ENCODE assay signal across 18 cellular contexts in genomic region chr4:100609810-100610209, GRCh38.
"Had no signal": no experiment of that assay in that cellular context is flagged by ENCODE, and none has a peak within 500 bp of the region (broad histone marks: within the 10 kb centered on the region; RNA-seq: fewer than 3 reads in every experiment).

No MANE protein-coding gene starts in this region.

- H3K9me3 Mint-ChIP-seq: activated naive CD4-positive, alpha-beta T cell treated with anti-CD3 and anti-CD28 coated beads, Interleukin-2, amount 50 U/mL, for 24 hours; activated T-cell treated with anti-CD3 and anti-CD28 coated beads, Interleukin-2, amount 50 U/mL, for 72 hours; nephron; stimulated activated naive B cell treated with anti-CD40 and anti-IgM and Interleukin-4, amounts not matched to agents 10 μg/mL and 1 μg/mL and 100 μg/mL, for 72 hours had no signal

- H3K27ac ChIP-seq: breast epithelium, left lung, sigmoid colon, spleen, thyroid gland, WERI-Rb-1 had no signal

- H3K36me3 ChIP-seq: breast epithelium, left lung, sigmoid colon, spleen, thyroid gland, WERI-Rb-1 had no signal

- DNase-seq: activated CD4-positive, alpha-beta T cell treated with anti-CD3 and anti-CD28 coated beads for 1 hour; activated gamma-delta T cell; activated T-cell treated with anti-CD3 and anti-CD28 coated beads, Interleukin-2, amount 50 U/mL, for 72 hours; cortex of kidney; erythroblast; foreskin melanocyte; head of caudate nucleus; midbrain; nucleus accumbens; sigmoid colon; spleen; stimulated activated naive B cell treated with anti-CD40 and anti-IgM and Interleukin-4, amounts not matched to agents 10 μg/mL and 1 μg/mL and 100 μg/mL, for 72 hours; thyroid gland; WERI-Rb-1 had no signal

- H3K4me1 Mint-ChIP-seq: nephron had no signal

- H3K27me3 Mint-ChIP-seq: activated naive CD4-positive, alpha-beta T cell treated with anti-CD3 and anti-CD28 coated beads, Interleukin-2, amount 50 U/mL, for 24 hours; stimulated activated naive B cell treated with anti-CD40 and anti-IgM and Interleukin-4, amounts not matched to agents 10 μg/mL and 1 μg/mL and 100 μg/mL, for 72 hours had no signal

- H3K9me3 ChIP-seq: breast epithelium, left lung, sigmoid colon, spleen, thyroid gland had no signal

- H3K4me3 ChIP-seq: breast epithelium, left lung, sigmoid colon, spleen, thyroid gland had no signal

- H3K4me3 Mint-ChIP-seq: activated naive CD4-positive, alpha-beta T cell treated with anti-CD3 and anti-CD28 coated beads, Interleukin-2, amount 50 U/mL, for 24 hours; activated T-cell treated with anti-CD3 and anti-CD28 coated beads, Interleukin-2, amount 50 U/mL, for 72 hours; nephron; stimulated activated naive B cell treated with anti-CD40 and anti-IgM and Interleukin-4, amounts not matched to agents 10 μg/mL and 1 μg/mL and 100 μg/mL, for 72 hours had no signal

- H3K27ac Mint-ChIP-seq: activated naive CD4-positive, alpha-beta T cell treated with anti-CD3 and anti-CD28 coated beads, Interleukin-2, amount 50 U/mL, for 24 hours; activated T-cell treated with anti-CD3 and anti-CD28 coated beads, Interleukin-2, amount 50 U/mL, for 72 hours; nephron; stimulated activated naive B cell treated with anti-CD40 and anti-IgM and Interleukin-4, amounts not matched to agents 10 μg/mL and 1 μg/mL and 100 μg/mL, for 72 hours had no signal

- ATAC-seq: activated T-cell treated with anti-CD3 and anti-CD28 coated beads, Interleukin-2, amount 50 U/mL, for 72 hours; left lung; stimulated activated naive B cell treated with anti-CD40 and anti-IgM and Interleukin-4, amounts not matched to agents 10 μg/mL and 1 μg/mL and 100 μg/mL, for 72 hours had no signal

- H3K4me1 ChIP-seq: breast epithelium, left lung, sigmoid colon, spleen, thyroid gland had no signal

- H3K27me3 ChIP-seq: breast epithelium, left lung, sigmoid colon, spleen, thyroid gland had no signal
